1 cellular context compared by ENCODE assay signal in the genomic region with DNA sequence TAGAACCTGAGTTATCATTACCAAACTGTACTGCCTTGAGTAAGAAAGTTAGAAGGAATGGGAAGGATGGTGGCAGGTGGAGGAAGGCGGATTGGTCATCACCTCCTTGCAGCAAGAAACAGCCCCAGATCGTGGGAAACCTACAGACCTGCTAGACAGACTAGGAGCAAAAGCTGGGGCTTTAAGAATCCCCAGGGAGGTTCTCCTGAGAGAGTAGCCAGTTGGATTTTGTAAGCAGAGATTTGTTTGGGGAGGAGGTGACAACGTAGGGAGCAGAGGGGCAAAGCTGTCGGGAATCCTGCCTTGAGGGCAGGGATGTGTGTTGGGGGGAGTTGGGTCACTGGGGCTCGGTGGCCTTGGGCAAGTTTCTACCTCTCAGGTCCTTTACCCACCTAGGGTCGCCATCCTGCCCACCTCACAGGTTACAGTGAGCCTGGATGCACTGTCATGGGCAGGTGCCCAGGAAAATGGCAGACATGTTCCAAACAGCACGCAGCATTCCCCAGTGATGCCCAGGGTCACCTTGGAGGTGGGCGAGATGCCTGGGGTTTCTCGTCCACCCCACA.
A peak's percentile ranks its signal among the peaks of the same experiment; 100 is the strongest.
TF ChIP-seq lines count a peak whose summit lies in the region.

No MANE protein-coding gene starts in this region.

TF ChIP-seq in HepG2, 621 proteins besides CTCF, POLR2A, EP300 and RAD21:
- TF ChIP-seq MAFF (IDR thresholded peaks at IDR 0.05; ENCODE audit: low read depth, low read length): no peak
- 0 out of 2 replicates have a peak, but pooled peaks have one; percentile 26 for TF ChIP-seq RXRA (CRISPR knock-in tag; IDR thresholded peaks at IDR 0.05)
- 0 out of 2 replicates have a peak, but pooled peaks have one; percentile 14 for TF ChIP-seq EZH2 (conservative IDR thresholded peaks at IDR 0.05; ENCODE audit: low read depth, low read length)
